In the genomic region with DNA sequence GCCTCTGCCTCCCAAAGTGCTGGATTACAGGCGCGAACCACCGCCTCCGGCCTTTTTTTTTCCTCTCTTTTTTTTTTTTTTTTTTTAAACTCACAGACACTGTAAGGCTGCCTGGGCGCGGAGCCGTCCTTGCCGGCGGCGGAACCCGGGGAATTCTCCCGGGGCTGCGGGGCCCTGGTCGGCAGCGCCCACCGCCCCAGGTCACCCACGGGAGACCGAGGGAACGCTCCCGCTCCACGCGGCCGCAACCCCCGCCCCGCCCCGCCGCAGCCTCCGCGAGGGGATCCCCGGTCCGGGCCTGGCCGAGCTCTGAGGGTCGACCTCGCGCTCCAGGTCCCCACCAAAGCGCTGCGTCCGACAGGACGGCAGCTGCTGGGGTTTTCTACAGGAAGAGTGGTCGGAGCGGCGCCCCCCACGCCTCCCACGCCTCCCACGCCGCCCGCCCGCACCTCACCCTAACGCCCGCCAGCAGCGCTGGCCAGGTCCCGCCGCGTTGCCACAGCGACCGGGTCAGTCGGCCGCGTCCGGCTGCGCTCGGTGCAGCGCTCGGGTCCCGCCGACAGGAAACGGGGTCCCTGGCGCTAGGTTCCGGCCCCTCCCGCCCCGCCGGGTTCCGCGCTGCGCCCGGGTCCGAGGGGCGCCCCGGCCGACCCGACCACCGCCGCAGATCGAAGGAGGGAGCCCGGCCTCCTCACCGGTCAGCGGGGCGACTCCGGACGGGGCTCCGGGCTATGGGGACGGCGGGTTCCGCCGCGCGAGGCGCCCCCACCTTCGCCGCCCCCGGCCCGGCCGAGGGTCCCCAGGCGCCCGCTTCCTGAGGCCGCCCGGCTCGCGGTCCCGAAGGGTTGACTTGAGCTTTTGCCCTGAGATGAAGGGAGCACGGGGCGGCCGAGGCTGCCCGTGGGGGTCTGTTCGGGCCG, we compare ENCODE assay signal across 1 cellular context.
TF ChIP-seq lines count a peak whose summit lies in the region.

A gene with protein sequence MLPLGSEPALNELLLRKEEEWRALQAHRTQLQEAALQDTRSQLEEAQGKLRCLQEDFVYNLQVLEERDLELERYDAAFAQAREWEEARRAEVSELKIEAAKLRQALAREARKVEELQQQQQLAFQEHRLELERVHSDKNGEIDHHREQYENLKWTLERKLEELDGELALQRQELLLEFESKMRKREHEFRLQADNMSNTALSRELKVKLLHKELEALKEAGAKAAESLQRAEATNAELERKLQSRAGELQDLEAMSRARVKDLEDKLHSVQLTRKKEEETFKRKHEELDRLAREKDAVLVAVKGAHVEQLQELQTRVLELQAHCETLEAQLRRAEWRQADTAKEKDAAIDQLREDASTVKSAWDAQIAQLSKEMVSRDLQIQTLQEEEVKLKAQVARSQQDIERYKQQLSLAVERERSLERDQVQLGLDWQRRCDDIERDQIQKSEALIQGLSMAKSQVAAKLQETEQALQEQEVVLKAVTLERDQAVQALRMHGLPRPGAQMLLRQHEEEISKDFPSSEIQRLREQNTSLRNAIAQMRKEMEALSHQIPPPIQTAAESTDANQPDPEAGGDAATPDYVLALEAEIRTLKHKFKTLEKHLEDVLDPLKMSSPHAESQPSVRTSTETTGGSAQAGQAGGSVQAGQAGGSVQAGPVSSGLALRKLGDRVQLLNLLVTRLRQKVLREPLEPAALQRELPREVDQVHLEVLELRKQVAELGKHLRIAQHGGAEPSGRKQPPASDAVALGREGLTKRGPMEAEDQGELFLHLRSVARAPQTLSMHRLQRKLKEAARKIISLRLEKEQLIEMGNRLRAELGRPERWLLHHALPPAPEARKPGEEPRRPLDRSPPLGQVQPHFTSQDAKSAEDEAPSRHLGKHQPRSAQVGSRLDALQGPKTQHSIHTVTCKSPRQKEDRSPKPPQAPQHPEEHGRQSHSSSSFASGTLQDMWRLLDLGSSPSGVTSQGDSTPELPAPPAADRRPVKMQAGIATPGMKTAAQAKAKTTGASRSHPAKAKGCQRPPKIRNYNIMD (minus strand): TSS at position 512 of the 920 bp plus-strand sequence. CDS start 10,898 bp downstream, outside the sequence.

TF ChIP-seq in HepG2, 621 proteins besides CTCF, POLR2A, EP300 and RAD21 (continued from another document and continues in another):
- TF ChIP-seq KDM6A (CRISPR knock-in tag; IDR thresholded peaks at IDR 0.05; ENCODE audit: low read depth), result peak; percentile 19; the same call in 1 of the 2 replicates
- TF ChIP-seq ZNF124 (CRISPR knock-in tag; IDR thresholded peaks at IDR 0.05), result peak; percentile 68; the same call in 1 of the 2 replicates
- TF ChIP-seq ZNF792 (CRISPR knock-in tag; IDR thresholded peaks at IDR 0.05), result peak; percentile 63; the same call in 1 of the 2 replicates
- TF ChIP-seq, protein P1, sequence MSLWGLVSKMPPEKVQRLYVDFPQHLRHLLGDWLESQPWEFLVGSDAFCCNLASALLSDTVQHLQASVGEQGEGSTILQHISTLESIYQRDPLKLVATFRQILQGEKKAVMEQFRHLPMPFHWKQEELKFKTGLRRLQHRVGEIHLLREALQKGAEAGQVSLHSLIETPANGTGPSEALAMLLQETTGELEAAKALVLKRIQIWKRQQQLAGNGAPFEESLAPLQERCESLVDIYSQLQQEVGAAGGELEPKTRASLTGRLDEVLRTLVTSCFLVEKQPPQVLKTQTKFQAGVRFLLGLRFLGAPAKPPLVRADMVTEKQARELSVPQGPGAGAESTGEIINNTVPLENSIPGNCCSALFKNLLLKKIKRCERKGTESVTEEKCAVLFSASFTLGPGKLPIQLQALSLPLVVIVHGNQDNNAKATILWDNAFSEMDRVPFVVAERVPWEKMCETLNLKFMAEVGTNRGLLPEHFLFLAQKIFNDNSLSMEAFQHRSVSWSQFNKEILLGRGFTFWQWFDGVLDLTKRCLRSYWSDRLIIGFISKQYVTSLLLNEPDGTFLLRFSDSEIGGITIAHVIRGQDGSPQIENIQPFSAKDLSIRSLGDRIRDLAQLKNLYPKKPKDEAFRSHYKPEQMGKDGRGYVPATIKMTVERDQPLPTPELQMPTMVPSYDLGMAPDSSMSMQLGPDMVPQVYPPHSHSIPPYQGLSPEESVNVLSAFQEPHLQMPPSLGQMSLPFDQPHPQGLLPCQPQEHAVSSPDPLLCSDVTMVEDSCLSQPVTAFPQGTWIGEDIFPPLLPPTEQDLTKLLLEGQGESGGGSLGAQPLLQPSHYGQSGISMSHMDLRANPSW (CRISPR knock-in tag; IDR thresholded peaks at IDR 0.05; ENCODE audit: borderline replicate concordance), result no peak; the same call in 1 of the 2 replicates
- no peak for TF ChIP-seq HOXA5 (CRISPR knock-in tag; IDR thresholded peaks at IDR 0.05)
- no peak for TF ChIP-seq FUBP1 (CRISPR knock-in tag; IDR thresholded peaks at IDR 0.05; ENCODE audit: borderline replicate concordance)
- TF ChIP-seq NFYC (CRISPR knock-in tag; IDR thresholded peaks at IDR 0.05), result peak; percentile 24; the same call in 1 of the 2 replicates
- TF ChIP-seq ZNF3 (CRISPR knock-in tag; IDR thresholded peaks at IDR 0.05), result no peak
- TF ChIP-seq XRCC5 (optimal IDR thresholded peaks at IDR 0.05; ENCODE audit: low read length), result peak; percentile 96
- TF ChIP-seq KLF16 (CRISPR knock-in tag; IDR thresholded peaks at IDR 0.05), result peak in 1 of 2 experiments; percentile 90; a peak in 2 of 4 replicates
- TF ChIP-seq GATAD2A (CRISPR knock-in tag; IDR thresholded peaks at IDR 0.05), result peak; percentile 20; the same call in 1 of the 2 replicates
- TF ChIP-seq XBP1 (CRISPR knock-in tag; IDR thresholded peaks at IDR 0.05), result no peak
- no peak; the same call in 1 of the 2 replicates for TF ChIP-seq ZNF607 (CRISPR knock-in tag; IDR thresholded peaks at IDR 0.05; ENCODE audit: borderline replicate concordance)
- TF ChIP-seq TRIM24 (CRISPR knock-in tag; IDR thresholded peaks at IDR 0.05), result no peak
- peak; percentile 84 for TF ChIP-seq MEIS2 (CRISPR knock-in tag; IDR thresholded peaks at IDR 0.05)
- TF ChIP-seq ZKSCAN1 (IDR thresholded peaks at IDR 0.05; ENCODE audit: low read length), result 0 out of 2 replicates have a peak, but pooled peaks have one; percentile 41
- TF ChIP-seq, protein P2, sequence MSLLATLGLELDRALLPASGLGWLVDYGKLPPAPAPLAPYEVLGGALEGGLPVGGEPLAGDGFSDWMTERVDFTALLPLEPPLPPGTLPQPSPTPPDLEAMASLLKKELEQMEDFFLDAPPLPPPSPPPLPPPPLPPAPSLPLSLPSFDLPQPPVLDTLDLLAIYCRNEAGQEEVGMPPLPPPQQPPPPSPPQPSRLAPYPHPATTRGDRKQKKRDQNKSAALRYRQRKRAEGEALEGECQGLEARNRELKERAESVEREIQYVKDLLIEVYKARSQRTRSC (CRISPR knock-in tag; IDR thresholded peaks at IDR 0.05; ENCODE audit: low read depth), result no peak
- no peak for TF ChIP-seq ZNF562 (CRISPR knock-in tag; IDR thresholded peaks at IDR 0.05; ENCODE audit: borderline replicate concordance)
- TF ChIP-seq ZNF580 (CRISPR knock-in tag; IDR thresholded peaks at IDR 0.05; ENCODE audit: borderline replicate concordance, low read depth), result no peak
- TF ChIP-seq FOXA1 (IDR thresholded peaks at IDR 0.05), result no peak
- TF ChIP-seq FOXA1 (CRISPR knock-in tag; IDR thresholded peaks at IDR 0.05), result peak; percentile 24; the same call in 1 of the 2 replicates
- TF ChIP-seq CSRNP1 (CRISPR knock-in tag; IDR thresholded peaks at IDR 0.05), result peak; percentile 61
- TF ChIP-seq ZFP36L1 (CRISPR knock-in tag; IDR thresholded peaks at IDR 0.05), result peak; percentile 81; the same call in 1 of the 2 replicates
- peak; percentile 83 for TF ChIP-seq SKI (IDR thresholded peaks at IDR 0.05; ENCODE audit: partially characterized antibody)
- peak; percentile 24; the same call in 1 of the 2 replicates for TF ChIP-seq ZMYM2 (CRISPR knock-in tag; IDR thresholded peaks at IDR 0.05)
- no peak for TF ChIP-seq FOXM1 (CRISPR knock-in tag; IDR thresholded peaks at IDR 0.05)
- TF ChIP-seq ZNF468 (CRISPR knock-in tag; IDR thresholded peaks at IDR 0.05), result peak; percentile 48
- TF ChIP-seq, protein P3, sequence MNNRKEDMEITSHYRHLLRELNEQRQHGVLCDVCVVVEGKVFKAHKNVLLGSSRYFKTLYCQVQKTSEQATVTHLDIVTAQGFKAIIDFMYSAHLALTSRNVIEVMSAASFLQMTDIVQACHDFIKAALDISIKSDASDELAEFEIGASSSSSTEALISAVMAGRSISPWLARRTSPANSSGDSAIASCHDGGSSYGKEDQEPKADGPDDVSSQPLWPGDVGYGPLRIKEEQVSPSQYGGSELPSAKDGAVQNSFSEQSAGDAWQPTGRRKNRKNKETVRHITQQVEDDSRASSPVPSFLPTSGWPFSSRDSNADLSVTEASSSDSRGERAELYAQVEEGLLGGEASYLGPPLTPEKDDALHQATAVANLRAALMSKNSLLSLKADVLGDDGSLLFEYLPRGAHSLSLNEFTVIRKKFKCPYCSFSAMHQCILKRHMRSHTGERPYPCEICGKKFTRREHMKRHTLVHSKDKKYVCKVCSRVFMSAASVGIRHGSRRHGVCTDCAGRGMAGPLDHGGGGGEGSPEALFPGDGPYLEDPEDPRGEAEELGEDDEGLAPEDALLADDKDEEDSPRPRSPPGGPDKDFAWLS (CRISPR knock-in tag; IDR thresholded peaks at IDR 0.05; ENCODE audit: borderline replicate concordance), result peak; percentile 69
- TF ChIP-seq ZNF24 (IDR thresholded peaks at IDR 0.05), result peak; percentile 50; the same call in 1 of the 2 replicates
- TF ChIP-seq ZNF781 (CRISPR knock-in tag; IDR thresholded peaks at IDR 0.05; ENCODE audit: borderline replicate concordance, not compliant biosample characterization), result no peak
- no peak for TF ChIP-seq FOSL1 (CRISPR knock-in tag; IDR thresholded peaks at IDR 0.05; ENCODE audit: borderline replicate concordance)
- TF ChIP-seq SUZ12 (IDR thresholded peaks at IDR 0.05; ENCODE audit: low read depth, low read length), result no peak
- peak; percentile 55; the same call in 1 of the 2 replicates for TF ChIP-seq ETV5 (CRISPR knock-in tag; IDR thresholded peaks at IDR 0.05; ENCODE audit: borderline replicate concordance)
- peak; percentile 97 for TF ChIP-seq NR2C2 (CRISPR knock-in tag; IDR thresholded peaks at IDR 0.05; ENCODE audit: borderline replicate concordance)
- TF ChIP-seq, protein P4, sequence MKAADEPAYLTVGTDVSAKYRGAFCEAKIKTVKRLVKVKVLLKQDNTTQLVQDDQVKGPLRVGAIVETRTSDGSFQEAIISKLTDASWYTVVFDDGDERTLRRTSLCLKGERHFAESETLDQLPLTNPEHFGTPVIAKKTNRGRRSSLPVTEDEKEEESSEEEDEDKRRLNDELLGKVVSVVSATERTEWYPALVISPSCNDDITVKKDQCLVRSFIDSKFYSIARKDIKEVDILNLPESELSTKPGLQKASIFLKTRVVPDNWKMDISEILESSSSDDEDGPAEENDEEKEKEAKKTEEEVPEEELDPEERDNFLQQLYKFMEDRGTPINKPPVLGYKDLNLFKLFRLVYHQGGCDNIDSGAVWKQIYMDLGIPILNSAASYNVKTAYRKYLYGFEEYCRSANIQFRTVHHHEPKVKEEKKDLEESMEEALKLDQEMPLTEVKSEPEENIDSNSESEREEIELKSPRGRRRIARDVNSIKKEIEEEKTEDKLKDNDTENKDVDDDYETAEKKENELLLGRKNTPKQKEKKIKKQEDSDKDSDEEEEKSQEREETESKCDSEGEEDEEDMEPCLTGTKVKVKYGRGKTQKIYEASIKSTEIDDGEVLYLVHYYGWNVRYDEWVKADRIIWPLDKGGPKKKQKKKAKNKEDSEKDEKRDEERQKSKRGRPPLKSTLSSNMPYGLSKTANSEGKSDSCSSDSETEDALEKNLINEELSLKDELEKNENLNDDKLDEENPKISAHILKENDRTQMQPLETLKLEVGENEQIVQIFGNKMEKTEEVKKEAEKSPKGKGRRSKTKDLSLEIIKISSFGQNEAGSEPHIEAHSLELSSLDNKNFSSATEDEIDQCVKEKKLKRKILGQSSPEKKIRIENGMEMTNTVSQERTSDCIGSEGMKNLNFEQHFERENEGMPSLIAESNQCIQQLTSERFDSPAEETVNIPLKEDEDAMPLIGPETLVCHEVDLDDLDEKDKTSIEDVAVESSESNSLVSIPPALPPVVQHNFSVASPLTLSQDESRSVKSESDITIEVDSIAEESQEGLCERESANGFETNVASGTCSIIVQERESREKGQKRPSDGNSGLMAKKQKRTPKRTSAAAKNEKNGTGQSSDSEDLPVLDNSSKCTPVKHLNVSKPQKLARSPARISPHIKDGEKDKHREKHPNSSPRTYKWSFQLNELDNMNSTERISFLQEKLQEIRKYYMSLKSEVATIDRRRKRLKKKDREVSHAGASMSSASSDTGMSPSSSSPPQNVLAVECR (CRISPR knock-in tag; IDR thresholded peaks at IDR 0.05; ENCODE audit: borderline replicate concordance), result peak; percentile 99
- no peak for TF ChIP-seq PLRG1 (conservative IDR thresholded peaks at IDR 0.05)
- no peak for TF ChIP-seq ZBTB1 (CRISPR knock-in tag; IDR thresholded peaks at IDR 0.05; ENCODE audit: borderline replicate concordance)
- peak; percentile 76; the same call in 1 of the 2 replicates for TF ChIP-seq ZBTB42 (CRISPR knock-in tag; IDR thresholded peaks at IDR 0.05)
- TF ChIP-seq ATM (IDR thresholded peaks at IDR 0.05; ENCODE audit: borderline replicate concordance), result no peak
- TF ChIP-seq TAF1 (CRISPR knock-in tag; IDR thresholded peaks at IDR 0.05), result peak; percentile 72
- TF ChIP-seq ZNF143 (CRISPR knock-in tag; IDR thresholded peaks at IDR 0.05), result peak; percentile 43; the same call in 1 of the 2 replicates
